Comparison of ENCODE assay signal across 13 cellular contexts in genomic region chr10:34908472-34908871, GRCh38.
A peak's percentile ranks its signal among the peaks of the same experiment; 100 is the strongest.
DNase-seq lines count a peak whose midpoint lies in the region; ATAC-seq and TF ChIP-seq lines count a peak whose summit lies in the region.
"Had no signal": no experiment of that assay in that cellular context is flagged by ENCODE, and none has a peak within 500 bp of the region (broad histone marks: within the 10 kb centered on the region; RNA-seq: fewer than 3 reads in every experiment).

No MANE protein-coding gene starts in this region.

- H3K4ac ChIP-seq in trophoblast cell (ENCODE audit: low read depth, low read length) = no peak overlapping the region

- H3K14ac ChIP-seq in trophoblast cell (ENCODE audit: low read length) = no peak overlapping the region

- H3K27me3 ChIP-seq in OCI-LY3 (ENCODE audit: low read depth, low read length) (no peaks in the 10 kb centered on the region), skeletal muscle satellite cell (ENCODE audit: control insufficient read depth, insufficient read depth, low read length) (no peaks in the 10 kb centered on the region), colonic mucosa (no peaks in the 10 kb centered on the region), trophoblast cell (ENCODE audit: insufficient read depth, low read length) (no peaks in the 10 kb centered on the region)
- H3K27me3 ChIP-seq: stomach had no signal

- no peak overlapping the region for H3K18ac ChIP-seq in trophoblast cell (ENCODE audit: low read length)

- peaks cover 10% of the 10 kb centered on the region for H3K79me1 ChIP-seq in trophoblast cell (ENCODE audit: low read length)

- peak overlapping the region; percentile 47 for H3K4me2 ChIP-seq in OCI-LY3 (ENCODE audit: low read length)
- H3K4me2 ChIP-seq in skeletal muscle satellite cell (ENCODE audit: low read length) = peak overlapping the region; percentile 51
- no peak overlapping the region for H3K4me2 ChIP-seq in trophoblast cell (ENCODE audit: low read length)

- H2AK5ac ChIP-seq in trophoblast cell (ENCODE audit: low read length) = no peak overlapping the region

- no peak overlapping the region for H4K8ac ChIP-seq in trophoblast cell (ENCODE audit: low read depth, low read length)

- H3K79me2 ChIP-seq in OCI-LY3 (ENCODE audit: low read length) (no peaks in the 10 kb centered on the region), trophoblast cell (ENCODE audit: control insufficient read depth, insufficient read depth, low read length, poor library complexity) (no peaks in the 10 kb centered on the region)
- H3K79me2 ChIP-seq: parathyroid adenoma had no signal

- H3K9ac ChIP-seq in OCI-LY3 (ENCODE audit: low read length) = no peak overlapping the region
- H3K9ac ChIP-seq in skeletal muscle satellite cell (ENCODE audit: low read depth, low read length) = no peak overlapping the region
- H3K9ac ChIP-seq in colonic mucosa (ENCODE audit: low read depth in 2 of 2, low read length in 2 of 2) = no peak overlapping the region
- no peak overlapping the region for H3K9ac ChIP-seq in trophoblast cell (ENCODE audit: low read length)
- H3K9ac ChIP-seq: parathyroid adenoma had no signal

- no peak overlapping the region for H2BK120ac ChIP-seq in trophoblast cell (ENCODE audit: insufficient read depth, low read length, poor library complexity)

- H3K4me3 ChIP-seq in OCI-LY3 (ENCODE audit: low read length) (peak overlapping the region; percentile 29; the same call in 1 of the 2 replicates), fibroblast of the aortic adventitia (ENCODE audit: low read depth, low read length) (no peak overlapping the region), skeletal muscle satellite cell (ENCODE audit: low read length) (no peak overlapping the region), colonic mucosa (no peak overlapping the region), trophoblast cell (ENCODE audit: low read depth, low read length) (no peak overlapping the region)
- H3K4me3 ChIP-seq: stomach had no signal

- H3K9me3 ChIP-seq in OCI-LY3 (ENCODE audit: insufficient read depth, low read length) = no peaks in the 10 kb centered on the region
- no peaks in the 10 kb centered on the region for H3K9me3 ChIP-seq in skeletal muscle satellite cell (replicated peaks; ENCODE audit: low read length)
- no peaks in the 10 kb centered on the region for H3K9me3 ChIP-seq in colonic mucosa
- no peaks in the 10 kb centered on the region for H3K9me3 ChIP-seq in trophoblast cell (ENCODE audit: insufficient read depth, low read depth, low read length)
- H3K9me3 ChIP-seq: stomach had no signal

- no peak overlapping the region for H4K12ac ChIP-seq in trophoblast cell (ENCODE audit: low read depth, low read length)

- intact Hi-C loops in colonic mucosa (cut with DNase I) = no loop called here

- H4K20me1 ChIP-seq in OCI-LY3 (ENCODE audit: insufficient read depth, low read length) = no peaks in the 10 kb centered on the region

- peaks cover 16% of the 10 kb centered on the region for H3K4me1 ChIP-seq in OCI-LY3 (ENCODE audit: low read length)
- H3K4me1 ChIP-seq in skeletal muscle satellite cell (ENCODE audit: control insufficient read depth, insufficient read depth, low read length) = peaks cover 21% of the 10 kb centered on the region
- H3K4me1 ChIP-seq in colonic mucosa = no peaks in the 10 kb centered on the region
- peaks cover 11 to 14% of the 10 kb centered on the region in 2 experiments for H3K4me1 ChIP-seq in trophoblast cell (ENCODE audit: control insufficient read depth in 1 of 2, insufficient read depth in 2 of 2, low read length in 2 of 2)

- TF ChIP-seq CTCF in OCI-LY3 (IDR thresholded peaks at IDR 0.05; ENCODE audit: low read depth, low read length) (no peak), fibroblast of the aortic adventitia (IDR thresholded peaks at IDR 0.05; ENCODE audit: insufficient read depth, low read length) (no peak), colonic mucosa (IDR thresholded peaks at IDR 0.05) (no peak)

- no peak overlapping the region for H3K23ac ChIP-seq in trophoblast cell (ENCODE audit: low read length)

- peak; percentile 68 for DNase-seq in GM04503 (ENCODE audit: low read depth)
- DNase-seq in fibroblast of the aortic adventitia (ENCODE audit: low read depth) = peak; percentile 79
- no peak for DNase-seq in colonic mucosa
- no peak for DNase-seq in trophoblast cell
- DNase-seq: activated naive CD8-positive, alpha-beta T cell treated with anti-CD3 and anti-CD28 coated beads for 36 hours; left ventricle myocardium superior; stimulated activated CD4-positive, alpha-beta T cell treated with anti-CD3 and anti-CD28 coated beads, Interleukin-4, amount 100 ng/mL, for 4 hours; stomach had no signal

- H2AFZ ChIP-seq in OCI-LY3 (ENCODE audit: low read depth, low read length) = 0 out of 2 replicates have a peak overlapping the region, but pooled peaks have one; percentile 60
- H2AFZ ChIP-seq in trophoblast cell (ENCODE audit: insufficient read depth, low read length, poor library complexity) = no peak overlapping the region
- H2AFZ ChIP-seq: parathyroid adenoma had no signal

- H2BK5ac ChIP-seq in trophoblast cell (ENCODE audit: low read depth, low read length, poor library complexity) = no peak overlapping the region

- no peak overlapping the region for H3K27ac ChIP-seq in OCI-LY3 (ENCODE audit: low read length)
- no peak overlapping the region for H3K27ac ChIP-seq in colonic mucosa
- no peak overlapping the region for H3K27ac ChIP-seq in trophoblast cell (ENCODE audit: low read depth, low read length)
- H3K27ac ChIP-seq: parathyroid adenoma, stomach had no signal

- WGBS in trophoblast cell (ENCODE audit: extremely low coverage, insufficient coverage, insufficient read length) = no CpG with 5 or more reads among the region's 5 CpGs

- no peak overlapping the region for H4K91ac ChIP-seq in trophoblast cell (ENCODE audit: low read depth, low read length)

- no peak for ATAC-seq in GM18861 (IDR thresholded peaks at IDR 0.05; ENCODE audit: unreplicated experiment)
- no peak for ATAC-seq in HG03432 (IDR thresholded peaks at IDR 0.05; ENCODE audit: unreplicated experiment)
- ATAC-seq: left ventricle myocardium superior had no signal

- no peak overlapping the region for H2BK12ac ChIP-seq in trophoblast cell (ENCODE audit: low read length)

- no peaks in the 10 kb centered on the region for H3K36me3 ChIP-seq in OCI-LY3 (replicated peaks; ENCODE audit: low read depth, low read length)
- no peaks in the 10 kb centered on the region for H3K36me3 ChIP-seq in skeletal muscle satellite cell (ENCODE audit: insufficient read depth, low read length)
- H3K36me3 ChIP-seq in colonic mucosa = no peaks in the 10 kb centered on the region
- no peaks in the 10 kb centered on the region for H3K36me3 ChIP-seq in trophoblast cell (ENCODE audit: control insufficient read depth in 1 of 2, insufficient read depth in 2 of 2, low read length in 2 of 2)
- H3K36me3 ChIP-seq: stomach had no signal

Comparison
In these comparisons a context has a peak if more than half of its experiments do, and no peak if none do; other contexts are left out.
1. DNase-seq: peak in GM04503 (single experiment) and fibroblast of the aortic adventitia (single experiment); none in colonic mucosa (single experiment) and trophoblast cell (0 of 2).